8 cellular contexts compared by ENCODE assay signal in genomic region chr1:6614019-6614952, GRCh38. TPM values are rescaled to one million over a fixed set of nuclear protein-coding genes. Genes with fewer than 3 reads are reported as not detected.
DNase-seq lines count a peak whose midpoint lies in the region; ATAC-seq and TF ChIP-seq lines count a peak whose summit lies in the region.

No MANE protein-coding gene starts in this region.

- no peaks in the 10 kb centered on the region for H3K9me3 ChIP-seq in right atrium auricular region

- H3K27me3 ChIP-seq in right atrium auricular region = no peaks in the 10 kb centered on the region

- ATAC-seq in sciatic nerve = no peak
- ATAC-seq in GM21423 (IDR thresholded peaks at IDR 0.05; ENCODE audit: unreplicated experiment) = no peak

- peak; percentile 90 for DNase-seq in GM19238 (ENCODE audit: insufficient read length, low spot score)
- peak; percentile 68 for DNase-seq in RWPE1 (ENCODE audit: low spot score)
- no peak for DNase-seq in right atrium auricular region (ENCODE audit: low spot score)
- DNase-seq in sciatic nerve (ENCODE audit: low spot score) = peak; percentile 84
- no peak for DNase-seq in DMS79 treated with DMSO at 0.1 percent for 48 hours (lab: John Stamatoyannopoulos, UW)
- DNase-seq in NCI-H1436 treated with DMSO at 0.1 percent for 48 hours (lab: John Stamatoyannopoulos, UW) = no peak

- peaks cover 2% of the 10 kb centered on the region for H3K36me3 ChIP-seq in right atrium auricular region

- POLR2A ChIA-PET in RWPE1 (lab: Yijun Ruan, JAX; ENCODE audit: low non-redundant PET) = no interaction called here

- TF ChIP-seq CTCF in RWPE1 (conservative IDR thresholded peaks at IDR 0.05; ENCODE audit: low read depth) (no peak), right atrium auricular region (IDR thresholded peaks at IDR 0.05) (no peak)

- CTCF ChIA-PET in RWPE1 (lab: Yijun Ruan, JAX) = no interaction called here

- H3K27ac ChIP-seq in RWPE1 = peak overlapping the region; percentile 93
- peak overlapping the region; percentile 78 for H3K27ac ChIP-seq in angular gyrus (ENCODE audit: low read depth, low read length)
- H3K27ac ChIP-seq in right atrium auricular region = peak overlapping the region; percentile 96 to 97

- peaks cover 0 to 35% of the 10 kb centered on the region in 2 donors for H3K4me1 ChIP-seq in right atrium auricular region

- H3K4me3 ChIP-seq in right atrium auricular region = peak overlapping the region; percentile 97 to 98

- intact Hi-C loops in sciatic nerve (cut with DNase I) = no loop called here

RNA-seq across cellular contexts. Expression of gene PHF13, which starts 0.8 kb away (rescaled TPM):
- 1 to 10 TPM; 5.0 to 8.1 TPM for total RNA-seq in right atrium auricular region
- 19.3 TPM for total RNA-seq in sciatic nerve

RNA-seq across cellular contexts. Expression of gene THAP3, which starts 10.4 kb away (rescaled TPM):
- total RNA-seq in right atrium auricular region (10 to 100 TPM; 14.6 to 21.4 TPM), sciatic nerve (20.4 TPM)

RNA-seq across cellular contexts. Expression of gene KLHL21, which starts 11.6 kb away (rescaled TPM):
- 10 to 100 TPM; 61.6 to 83.0 TPM for total RNA-seq in right atrium auricular region
- total RNA-seq in sciatic nerve = 31.4 TPM

RNA-seq across cellular contexts. Expression of gene ZBTB48, which starts 34.5 kb away (rescaled TPM):
- total RNA-seq in right atrium auricular region (1 to 10 TPM; 4.0 to 9.0 TPM), sciatic nerve (28.9 TPM)

RNA-seq across cellular contexts. Expression of gene TAS1R1, which starts 59.2 kb away (rescaled TPM):
- total RNA-seq in right atrium auricular region (not detected), sciatic nerve (not detected)

Comparison
In these comparisons a context has a peak if more than half of its experiments do, and no peak if none do; other contexts are left out.
1. DNase-seq: peak in GM19238 (single experiment), RWPE1 (single experiment) and sciatic nerve (single experiment); none in right atrium auricular region (single experiment), DMS79 treated with DMSO at 0.1 percent for 48 hours (single experiment) and NCI-H1436 treated with DMSO at 0.1 percent for 48 hours (single experiment).
2. Peak in every context shown above with its lines, with median percentiles within 50 percentile points of each other: H3K27ac ChIP-seq.